In the genomic region with DNA sequence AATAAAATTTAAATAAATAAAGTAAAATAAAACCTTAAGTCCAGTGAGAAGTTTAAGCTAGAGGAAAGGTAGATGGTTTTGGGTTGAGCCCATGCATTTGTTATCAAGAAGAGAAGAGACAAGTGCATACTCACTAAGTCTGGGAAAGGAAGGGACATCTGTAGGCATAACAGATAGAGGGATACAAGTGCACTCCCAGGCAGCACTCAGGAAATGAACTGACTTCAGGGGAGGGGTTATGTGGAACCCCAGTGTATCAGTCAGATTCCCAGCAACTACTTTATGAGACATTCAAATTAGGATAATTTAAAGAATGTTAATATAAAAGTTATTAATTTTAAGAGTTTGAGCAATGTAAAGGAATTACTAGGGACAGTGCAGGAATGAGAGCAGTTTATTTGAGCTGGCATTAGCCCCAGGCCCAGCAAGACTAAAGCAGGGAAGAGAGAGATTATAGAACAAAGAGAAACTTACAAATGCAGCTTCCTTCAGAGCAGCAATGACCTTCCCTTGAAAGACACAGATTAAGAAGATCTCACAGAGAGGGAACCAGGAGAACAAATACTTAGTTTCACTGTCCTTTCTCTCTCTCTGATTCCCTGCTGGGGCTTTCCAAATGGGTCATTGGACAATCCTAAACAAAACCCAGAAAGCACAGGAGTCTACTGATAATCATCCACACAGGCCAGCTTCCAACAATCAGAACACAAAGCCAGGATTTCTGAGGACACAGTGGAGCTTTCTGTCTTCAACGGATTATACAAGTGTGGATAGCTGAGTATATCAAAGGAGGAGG, we compare ENCODE assay signal across 25 cellular contexts.
DNase-seq lines count a peak whose midpoint lies in the region; ATAC-seq and FAIRE-seq lines count a peak whose summit lies in the region.
"Had no signal": no experiment of that assay in that cellular context is flagged by ENCODE, and none has a peak within 500 bp of the region (broad histone marks: within the 10 kb centered on the region; RNA-seq: fewer than 3 reads in every experiment).

No MANE protein-coding gene starts in this region.

- H3K27me3 ChIP-seq in ACC112 (ENCODE audit: insufficient read depth, low read length) (no peaks in the 10 kb centered on the region), HUES6 (ENCODE audit: control insufficient read depth, insufficient read depth, low read length) (no peaks in the 10 kb centered on the region)
- H3K27me3 ChIP-seq: neutrophil, SJCRH30, upper lobe of right lung had no signal

- no peak overlapping the region for H3K9ac ChIP-seq in HUES6 (ENCODE audit: low read length)

- DNase-seq in ecto neural progenitor cell (ENCODE audit: low spot score) (peak; percentile 56), HTR-8/SVneo (ENCODE audit: insufficient read length, low spot score) (no peak), H4 (ENCODE audit: low spot score) (no peak), NCI-H128 (lab: John Stamatoyannopoulos, UW; ENCODE audit: unreplicated experiment) (no peak)
- DNase-seq: activated naive CD8-positive, alpha-beta T cell treated with anti-CD3 and anti-CD28 coated beads, Interleukin-2, amount 50 U/mL, for 24 hours; CD4-positive, alpha-beta memory T cell; DMS79; effector CD4-positive, alpha-beta T cell; kidney; MV-4-11; NCI-H2107; NCI-H510A treated with DMSO at 0.1 percent for 48 hours; SJCRH30; stimulated activated CD4-positive, alpha-beta T cell treated with anti-CD3 and anti-CD28 coated beads, Interleukin-15, amount 100 ng/mL, for 24 hours; stimulated activated naive B cell treated with anti-CD40 and anti-IgM and Interleukin-4, amounts not matched to agents 10 μg/mL and 1 μg/mL and 100 μg/mL, for 72 hours; T-helper 9 cell; upper lobe of right lung had no signal

- no peaks in the 10 kb centered on the region for H3K36me3 ChIP-seq in ACC112 (ENCODE audit: insufficient read depth, low read length)
- H3K36me3 ChIP-seq in HUES6 (ENCODE audit: control insufficient read depth, insufficient read depth, low read length) = no peaks in the 10 kb centered on the region
- H3K36me3 ChIP-seq in mesodermal cell (ENCODE audit: control insufficient read depth, insufficient read depth, low read length) = no peaks in the 10 kb centered on the region
- H3K36me3 ChIP-seq: neutrophil, SJCRH30, upper lobe of right lung had no signal

- no peaks in the 10 kb centered on the region for H3K79me2 ChIP-seq in ACC112 (ENCODE audit: control insufficient read depth, insufficient read depth, low read length, unreplicated experiment)

- WGBS in mesodermal cell (ENCODE audit: insufficient coverage in 2 of 2), 2 experiments = no CpG with 5 or more reads among the region's 1 CpG

- H3K4me1 ChIP-seq in ACC112 (ENCODE audit: control insufficient read depth, insufficient read depth, low read length, unreplicated experiment) (no peaks in the 10 kb centered on the region), HUES6 (ENCODE audit: control insufficient read depth, insufficient read depth, low read length) (peaks cover 32% of the 10 kb centered on the region), mesodermal cell (ENCODE audit: control insufficient read depth, insufficient read depth, low read length, poor library complexity, severe bottlenecking) (no peaks in the 10 kb centered on the region)
- H3K4me1 ChIP-seq: SJCRH30, upper lobe of right lung had no signal

- no peak overlapping the region for H3K27ac ChIP-seq in ACC112 (ENCODE audit: low read depth, low read length)
- peak overlapping the region; percentile 63; the same call in 1 of the 2 replicates for H3K27ac ChIP-seq in HUES6 (ENCODE audit: low read depth, low read length)
- peak overlapping the region; percentile 36 for H3K27ac ChIP-seq in mesodermal cell (ENCODE audit: low read depth, low read length, severe bottlenecking)
- H3K27ac ChIP-seq: neutrophil, SJCRH30, upper lobe of right lung had no signal

- H3K9me3 ChIP-seq in HUES6 (ENCODE audit: control insufficient read depth, insufficient read depth, low read depth, low read length) (no peaks in the 10 kb centered on the region), mesodermal cell (ENCODE audit: control insufficient read depth, low read length) (no peaks in the 10 kb centered on the region)
- H3K9me3 ChIP-seq: neutrophil, SJCRH30, upper lobe of right lung had no signal

- no peak for FAIRE-seq in HTR-8/SVneo (lab: Jason Lieb, UNC)
- FAIRE-seq: kidney had no signal

- H3K4me3 ChIP-seq in ACC112 (ENCODE audit: low read depth, low read length) (no peak overlapping the region), HUES6 (ENCODE audit: low read depth, low read length) (no peak overlapping the region), mesodermal cell (ENCODE audit: extremely low read depth, insufficient read depth, low read length, poor library complexity, severe bottlenecking) (no peak overlapping the region)
- H3K4me3 ChIP-seq: SJCRH30, upper lobe of right lung had no signal

- ATAC-seq in HG03196 (IDR thresholded peaks at IDR 0.05; ENCODE audit: unreplicated experiment) = no peak
- ATAC-seq: activated CD4-positive, CD25-positive, alpha-beta regulatory T cell treated with anti-CD3 and anti-CD28 coated beads, Interleukin-2, amount 50 U/mL, for 24 hours; activated naive CD8-positive, alpha-beta T cell treated with anti-CD3 and anti-CD28 coated beads, Interleukin-2, amount 50 U/mL, for 24 hours; activated T-helper 17 cell treated with anti-CD3 and anti-CD28 coated beads, Interleukin-2, amount 50 U/mL, for 72 hours; HCT116; stimulated activated naive B cell treated with anti-CD40 and anti-IgM and Interleukin-4, amounts not matched to agents 10 μg/mL and 1 μg/mL and 100 μg/mL, for 72 hours; upper lobe of right lung had no signal

- H2AFZ ChIP-seq in ACC112 (ENCODE audit: low read length, unreplicated experiment) = peak overlapping the region; percentile 65
